Comparison of ENCODE assay signal across 18 cellular contexts in genomic region chr12:107327783-107328182, GRCh38.
"Had no signal": no experiment of that assay in that cellular context is flagged by ENCODE, and none has a peak within 500 bp of the region (broad histone marks: within the 10 kb centered on the region; RNA-seq: fewer than 3 reads in every experiment).

No MANE protein-coding gene starts in this region.

- H3K9me3 Mint-ChIP-seq: neural crest cell had no signal

- H3K9me3 ChIP-seq: ascending aorta, esophagus squamous epithelium, left ventricle myocardium inferior, ovary, sigmoid colon, transverse colon had no signal

- H3K27me3 ChIP-seq: ascending aorta, ovary had no signal

- DNase-seq: activated CD4-positive, alpha-beta T cell treated with anti-CD3 and anti-CD28 coated beads, Interleukin-2, amount 50 U/mL, for 1 hour; activated CD4-positive, CD25-positive, alpha-beta regulatory T cell; activated effector memory CD4-positive, alpha-beta T cell treated with anti-CD3 and anti-CD28 coated beads, Interleukin-2, amount 50 U/mL, for 16 hours; activated T-cell treated with anti-CD3 and anti-CD28 coated beads, Interleukin-2, amount 50 U/mL, for 1 hour; esophagus squamous epithelium; foreskin fibroblast; head of caudate nucleus; left ventricle myocardium inferior; ovary; sigmoid colon; stimulated activated CD4-positive, alpha-beta T cell treated with anti-CD3 and anti-CD28 coated beads, Interleukin-12 subunit alpha, Interleukin-12 subunit beta, amount 100 ng/mL, for 4 hours; stimulated activated naive CD4-positive, alpha-beta T cell; substantia nigra; T-helper 2 cell; transverse colon had no signal

- H3K4me1 ChIP-seq: ascending aorta, left ventricle myocardium inferior, sigmoid colon, transverse colon had no signal

- H3K4me1 Mint-ChIP-seq: memory B cell had no signal

- H3K27ac Mint-ChIP-seq: memory B cell had no signal

- H3K36me3 Mint-ChIP-seq: memory B cell had no signal

- H3K4me3 ChIP-seq: ascending aorta, esophagus squamous epithelium, left ventricle myocardium inferior, ovary, sigmoid colon, transverse colon had no signal

- H3K4me3 Mint-ChIP-seq: memory B cell, neural crest cell had no signal

- H3K36me3 ChIP-seq: ascending aorta, esophagus squamous epithelium, left ventricle myocardium inferior, ovary, sigmoid colon, transverse colon had no signal

- H3K27ac ChIP-seq: ascending aorta, esophagus squamous epithelium, left ventricle myocardium inferior, ovary, sigmoid colon, transverse colon had no signal
